ENCODE assay signal across 20 cellular contexts in the genomic region with DNA sequence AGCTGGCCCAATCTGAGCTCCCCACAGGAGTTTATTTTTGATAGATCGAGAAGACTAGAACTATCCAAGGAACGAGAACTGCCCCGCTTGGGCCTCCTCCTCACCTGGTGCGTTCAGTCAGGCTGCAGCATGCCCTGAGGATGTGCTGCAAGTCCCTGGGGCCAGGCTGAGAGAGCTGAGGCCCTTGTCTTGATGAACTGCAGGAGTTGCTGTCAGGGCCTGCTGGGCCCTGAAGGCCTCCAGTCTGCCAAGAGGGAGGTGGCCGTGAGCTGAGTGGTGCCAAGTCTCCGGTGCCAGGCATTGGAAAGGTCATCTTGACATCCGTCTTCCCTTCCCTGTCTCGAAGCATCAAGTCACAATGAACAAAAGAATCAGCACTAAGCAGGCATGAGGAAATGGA. TPM values are rescaled to one million over a fixed set of nuclear protein-coding genes. Genes with fewer than 3 reads are reported as not detected.
DNase-seq lines count a peak whose midpoint lies in the region; ATAC-seq and TF ChIP-seq lines count a peak whose summit lies in the region.
"Had no signal": no experiment of that assay in that cellular context is flagged by ENCODE, and none has a peak within 500 bp of the region (broad histone marks: within the 10 kb centered on the region; RNA-seq: fewer than 3 reads in every experiment).

No MANE protein-coding gene starts in this region.

- no peak for TF ChIP-seq POLR2A in gastroesophageal sphincter (IDR thresholded peaks at IDR 0.05)

- H3K9me3 ChIP-seq in gastroesophageal sphincter (no peaks in the 10 kb centered on the region), skeletal muscle tissue (ENCODE audit: control insufficient read depth in 3 of 3, low read length in 3 of 3) (no peaks in the 10 kb centered on the region), HAP-1 (no peaks in the 10 kb centered on the region)
- H3K9me3 ChIP-seq: SJSA1 had no signal

- H3K27me3 Mint-ChIP-seq in brain = no peaks in the 10 kb centered on the region
- no peaks in the 10 kb centered on the region for H3K27me3 Mint-ChIP-seq in mesothelial cell of epicardium (ENCODE audit: low read depth)
- H3K27me3 Mint-ChIP-seq in activated T-cell treated with anti-CD3 and anti-CD28 coated beads, Interleukin-2, amount 50 U/mL, for 24 hours = no peaks in the 10 kb centered on the region
- H3K27me3 Mint-ChIP-seq: B cell; CD4-positive, alpha-beta T cell; IgD-negative memory B cell had no signal

- no peak overlapping the region for H3K4me3 ChIP-seq in gastroesophageal sphincter
- no peak overlapping the region for H3K4me3 ChIP-seq in skeletal muscle tissue (ENCODE audit: low read length in 3 of 3)
- H3K4me3 ChIP-seq in HAP-1 = no peak overlapping the region
- H3K4me3 ChIP-seq: SJSA1 had no signal

- peak overlapping the region in 1 of 3 donors; percentile 47 for H3K9ac ChIP-seq in skeletal muscle tissue (ENCODE audit: low read depth in 1 of 3, low read length in 3 of 3)

- H3K27ac Mint-ChIP-seq in brain = peak overlapping the region in 3 of 5 experiments; percentile 38 to 88 (median 65)
- peak overlapping the region; percentile 66 for H3K27ac Mint-ChIP-seq in mesothelial cell of epicardium
- H3K27ac Mint-ChIP-seq in activated T-cell treated with anti-CD3 and anti-CD28 coated beads, Interleukin-2, amount 50 U/mL, for 24 hours = no peak overlapping the region
- H3K27ac Mint-ChIP-seq: B cell; CD4-positive, alpha-beta T cell; IgD-negative memory B cell had no signal

- peaks cover 0 to 1% (median 0%) of the 10 kb centered on the region in 5 experiments for H3K9me3 Mint-ChIP-seq in brain
- H3K9me3 Mint-ChIP-seq in mesothelial cell of epicardium = no peaks in the 10 kb centered on the region
- H3K9me3 Mint-ChIP-seq in activated T-cell treated with anti-CD3 and anti-CD28 coated beads, Interleukin-2, amount 50 U/mL, for 24 hours = no peaks in the 10 kb centered on the region
- H3K9me3 Mint-ChIP-seq: CD4-positive, alpha-beta T cell; IgD-negative memory B cell had no signal

- H3K27ac ChIP-seq in gastroesophageal sphincter = peak overlapping the region in 3 of 4 donors; percentile 53 to 66 (median 65)
- peak overlapping the region; percentile 54 for H3K27ac ChIP-seq in skeletal muscle tissue (ENCODE audit: low read depth, low read length)
- H3K27ac ChIP-seq: SJSA1 had no signal

- TF ChIP-seq CTCF in brain (conservative IDR thresholded peaks at IDR 0.05) (no peak), gastroesophageal sphincter (IDR thresholded peaks at IDR 0.05) (no peak), mesothelial cell of epicardium (IDR thresholded peaks at IDR 0.05; ENCODE audit: unreplicated experiment) (no peak)

- DNase-seq in mesothelial cell of epicardium (ENCODE audit: low spot score in 2 of 2, unreplicated experiment in 2 of 2) = no peak
- DNase-seq in activated T-cell treated with anti-CD3 and anti-CD28 coated beads, Interleukin-2, amount 50 U/mL, for 24 hours = no peak
- DNase-seq in NCI-H2171 (lab: John Stamatoyannopoulos, UW) = no peak
- DNase-seq in HAP-1 (ENCODE audit: low spot score in 2 of 2) = no peak
- DNase-seq in COLO668 (lab: John Stamatoyannopoulos, UW; ENCODE audit: unreplicated experiment) = no peak
- DNase-seq: CD4-positive, alpha-beta T cell; HCEC 1CT; MV-4-11; NCI-H1436; NCI-H2081; NCI-H226; NCI-H526 treated with DMSO at 0.1 percent for 48 hours; OCI-M1; RPMI8226 had no signal

- ATAC-seq in gastroesophageal sphincter = no peak

- peaks cover 0 to 11% of the 10 kb centered on the region in 2 donors for H3K36me3 ChIP-seq in gastroesophageal sphincter
- H3K36me3 ChIP-seq in skeletal muscle tissue (ENCODE audit: control insufficient read depth in 3 of 3, insufficient read depth in 3 of 3, low read length in 3 of 3) = peaks cover 0 to 2% (median 0%) of the 10 kb centered on the region in 3 donors
- H3K36me3 ChIP-seq in HAP-1 (replicated peaks) = no peaks in the 10 kb centered on the region

- in situ Hi-C loops in HAP-1 (cut with MboI; ENCODE audit: low sequenced_read_pairs) = no loop called here

- H3K4me1 ChIP-seq in gastroesophageal sphincter = peaks cover 0 to 70% (median 16%) of the 10 kb centered on the region in 3 donors
- H3K4me1 ChIP-seq in skeletal muscle tissue (ENCODE audit: control insufficient read depth in 3 of 3, insufficient read depth in 3 of 3, low read length in 3 of 3) = peaks cover 29 to 59% (median 59%) of the 10 kb centered on the region in 3 donors
- no peaks in the 10 kb centered on the region for H3K4me1 ChIP-seq in HAP-1

- H3K27me3 ChIP-seq in gastroesophageal sphincter (no peaks in the 10 kb centered on the region), skeletal muscle tissue (ENCODE audit: control insufficient read depth in 3 of 3, insufficient read depth in 3 of 3, low read length in 3 of 3) (no peaks in the 10 kb centered on the region), HAP-1 (ENCODE audit: low read depth) (no peaks in the 10 kb centered on the region)
- H3K27me3 ChIP-seq: SJSA1 had no signal

- no peak for TF ChIP-seq EP300 in gastroesophageal sphincter (IDR thresholded peaks at IDR 0.05)

- H3K4me1 Mint-ChIP-seq in brain (peaks cover 68% of the 10 kb centered on the region), mesothelial cell of epicardium (peaks cover 11% of the 10 kb centered on the region)
- no peaks in the 10 kb centered on the region for H3K4me1 Mint-ChIP-seq in activated T-cell treated with anti-CD3 and anti-CD28 coated beads, Interleukin-2, amount 50 U/mL, for 24 hours (ENCODE audit: low read depth)
- H3K4me1 Mint-ChIP-seq: B cell, IgD-negative memory B cell had no signal

- H3K36me3 Mint-ChIP-seq in brain (peaks cover 31% of the 10 kb centered on the region), mesothelial cell of epicardium (peaks cover 6% of the 10 kb centered on the region)
- H3K36me3 Mint-ChIP-seq in activated T-cell treated with anti-CD3 and anti-CD28 coated beads, Interleukin-2, amount 50 U/mL, for 24 hours (ENCODE audit: low read depth) = no peaks in the 10 kb centered on the region

- WGBS in gastroesophageal sphincter (ENCODE audit: low coverage in 1 of 2), 2 donors = 100% methylated on average over 1 of the region's 8 CpGs; no CpG with 5 or more reads in 1 of the 2 donors

- H3K4me3 Mint-ChIP-seq in brain = no peak overlapping the region
- H3K4me3 Mint-ChIP-seq in mesothelial cell of epicardium = no peak overlapping the region
- H3K4me3 Mint-ChIP-seq in activated T-cell treated with anti-CD3 and anti-CD28 coated beads, Interleukin-2, amount 50 U/mL, for 24 hours = no peak overlapping the region
- H3K4me3 Mint-ChIP-seq: B cell; CD4-positive, alpha-beta T cell; IgD-negative memory B cell had no signal

RNA-seq across cellular contexts. Expression of gene CTIF, which starts 55.9 kb away (rescaled TPM):
- polyA plus RNA-seq in brain (ENCODE audit: insufficient read depth, low read depth, low replicate concordance) = 66.2 TPM
- total RNA-seq in gastroesophageal sphincter (100 to 1,000 TPM in 2 of 4 donors, 10 to 100 TPM in 2; 31.4 to 124 (median 78.1) TPM), mesothelial cell of epicardium (64.3 to 67.9 TPM (median 66.0 TPM) in 3 replicates), skeletal muscle tissue (16.7 TPM)
- polyA plus RNA-seq: IgD-negative memory B cell had no signal
